Comparison of ENCODE assay signal across 9 cellular contexts in the genomic region with DNA sequence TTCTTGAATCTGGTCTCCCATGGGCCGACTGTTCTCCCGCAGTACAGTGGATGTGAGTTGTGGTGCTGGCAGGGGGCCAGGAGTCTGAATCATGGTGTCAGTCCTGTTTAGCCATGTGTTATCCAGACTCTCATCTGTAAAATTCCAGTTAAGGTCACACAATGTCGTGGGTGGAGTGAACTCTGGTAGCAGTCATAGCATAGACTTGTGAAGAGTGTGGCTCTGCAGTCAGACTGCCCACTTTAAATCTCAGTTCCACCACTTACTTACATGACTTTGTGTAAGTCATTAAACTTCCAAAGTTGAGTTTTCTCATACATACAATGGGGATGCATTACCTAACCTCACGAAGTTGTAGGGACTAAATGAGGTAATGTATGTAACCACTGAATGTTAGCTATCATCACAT.
A peak's percentile ranks its signal among the peaks of the same experiment; 100 is the strongest.
DNase-seq lines count a peak whose midpoint lies in the region; ATAC-seq lines count a peak whose summit lies in the region.
"Had no signal": no experiment of that assay in that cellular context is flagged by ENCODE, and none has a peak within 500 bp of the region (broad histone marks: within the 10 kb centered on the region; RNA-seq: fewer than 3 reads in every experiment).

No MANE protein-coding gene starts in this region.

- H3K4me3 ChIP-seq in SJSA1, result no peak overlapping the region
- H3K4me3 ChIP-seq: BLaER1 had no signal

- intact Hi-C loops in sciatic nerve (cut with DNase I), result no loop called here

- peak; percentile 68 for ATAC-seq in sciatic nerve
- no peak for ATAC-seq in GM18870 (IDR thresholded peaks at IDR 0.05; ENCODE audit: unreplicated experiment)
- ATAC-seq in HG03097 (IDR thresholded peaks at IDR 0.05; ENCODE audit: low FRiP score, unreplicated experiment), result no peak

- no peaks in the 10 kb centered on the region for H3K27me3 ChIP-seq in SJSA1 (replicated peaks)
- H3K27me3 ChIP-seq: BLaER1 had no signal

- DNase-seq in NCI-H146 (lab: John Stamatoyannopoulos, UW) (peak; percentile 26), NCI-H146 treated with DMSO at 0.1 percent for 48 hours (lab: John Stamatoyannopoulos, UW; ENCODE audit: unreplicated experiment) (no peak), SJSA1 (ENCODE audit: low read depth in 1 of 2, low spot score in 2 of 2) (peak; percentile 79 to 90), glomerular visceral epithelial cell (ENCODE audit: extremely low spot score) (peak; percentile 80), sciatic nerve (ENCODE audit: low spot score) (peak; percentile 86)
- no peak for DNase-seq in stimulated activated naive CD4-positive, alpha-beta T cell treated with Interleukin-2 at 50 U/mL for 16 hours (lab: John Stamatoyannopoulos, UW)

- 0 out of 2 replicates have a peak overlapping the region, but pooled peaks have one; percentile 4 for H3K27ac ChIP-seq in SJSA1
- H3K27ac ChIP-seq: BLaER1 had no signal

- peaks cover 23% of the 10 kb centered on the region; the same call in 1 of the 2 replicates for H3K36me3 ChIP-seq in SJSA1

- H3K9me3 ChIP-seq in SJSA1 (replicated peaks), result no peaks in the 10 kb centered on the region
- H3K9me3 ChIP-seq: BLaER1 had no signal

- peaks cover 15% of the 10 kb centered on the region for H3K4me1 ChIP-seq in SJSA1 (replicated peaks)
- H3K4me1 ChIP-seq: BLaER1 had no signal

Comparison
In these comparisons a context has a peak if more than half of its experiments do, and no peak if none do; other contexts are left out.
1. DNase-seq: peak in NCI-H146 (single experiment), SJSA1 (2 of 2), glomerular visceral epithelial cell (single experiment) and sciatic nerve (single experiment); none in NCI-H146 treated with DMSO at 0.1 percent for 48 hours (single experiment) and stimulated activated naive CD4-positive, alpha-beta T cell treated with Interleukin-2 at 50 U/mL for 16 hours (single experiment).